In the genomic region with DNA sequence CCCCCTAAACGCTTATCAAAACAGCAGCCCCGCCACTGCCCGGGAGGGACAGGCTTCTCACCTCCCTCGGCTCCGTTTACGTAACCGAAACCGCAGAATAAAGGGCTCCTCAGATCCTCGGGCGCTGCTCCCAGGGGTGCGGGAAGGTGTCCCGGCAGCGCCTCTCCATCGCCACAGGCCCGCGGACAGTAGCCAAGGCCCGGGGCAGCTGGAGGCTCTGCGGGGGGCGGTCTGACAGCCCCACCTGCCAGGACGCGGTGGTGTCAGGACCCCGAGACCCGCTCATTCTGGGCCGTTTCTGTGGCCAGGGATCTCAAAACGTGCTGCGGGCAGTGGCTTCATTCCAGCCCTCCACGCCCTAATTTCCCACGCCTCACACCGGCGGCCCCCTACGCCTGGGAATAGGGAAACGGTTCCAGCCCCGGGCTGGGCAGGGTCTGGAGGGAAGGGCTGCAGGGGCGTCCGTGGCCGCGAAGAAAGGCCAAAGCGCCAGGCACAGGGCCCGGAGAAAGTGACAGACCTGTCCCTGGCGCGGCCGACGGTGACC, we compare ENCODE assay signal across 8 cellular contexts. TPM values are rescaled to one million over a fixed set of nuclear protein-coding genes. Genes with fewer than 3 reads are reported as not detected.
A peak's percentile ranks its signal among the peaks of the same experiment; 100 is the strongest.
DNase-seq lines count a peak whose midpoint lies in the region; ATAC-seq and TF ChIP-seq lines count a peak whose summit lies in the region.
"Not testable (repeated sequence)": the region's sequence is repeated elsewhere in the genome, so short reads cannot be mapped to it uniquely, and the experiment has no call there.

No MANE protein-coding gene starts in this region.

- not testable (repeated sequence) for H3K9me3 ChIP-seq in colonic mucosa; iPS-15b (ENCODE audit: control insufficient read depth, insufficient read depth, low read length); neural progenitor cell (ENCODE audit: low read depth); thoracic aorta

- not testable (repeated sequence) for H3K36me3 Mint-ChIP-seq in neural progenitor cell

- H3K79me2 ChIP-seq in neural progenitor cell (ENCODE audit: low read depth), result not testable (repeated sequence)

- peak overlapping the region; percentile 77 for H3K4me3 Mint-ChIP-seq in neural progenitor cell

- peak overlapping the region; percentile 68 for H3K4me3 ChIP-seq in colonic mucosa
- peak overlapping the region; percentile 35 for H3K4me3 ChIP-seq in iPS-15b (ENCODE audit: low read depth, low read length)
- peak overlapping the region; percentile 91 for H3K4me3 ChIP-seq in neural progenitor cell
- H3K4me3 ChIP-seq in thoracic aorta, result peak overlapping the region; percentile 75

- H3K4me1 ChIP-seq in colonic mucosa; iPS-15b (ENCODE audit: control insufficient read depth, insufficient read depth, low read length); neural progenitor cell; thoracic aorta (ENCODE audit: control insufficient read depth in 1 of 2, low read depth in 2 of 2): not testable (repeated sequence)

- not testable (repeated sequence) for H3K9me3 Mint-ChIP-seq in neural progenitor cell

- not testable (repeated sequence) for TF ChIP-seq CTCF in colonic mucosa (IDR thresholded peaks at IDR 0.05); neural progenitor cell (IDR thresholded peaks at IDR 0.05); thoracic aorta (IDR thresholded peaks at IDR 0.05)

- H3K4me2 ChIP-seq in neural progenitor cell, result peak overlapping the region; percentile 100

- DNase-seq in DMS79 (lab: John Stamatoyannopoulos, UW) (peak; percentile 15), NCI-H226 (peak; percentile 42), colonic mucosa (peak; percentile 36), neural progenitor cell (ENCODE audit: low spot score) (peak; percentile 38)
- DNase-seq in activated CD8-positive, alpha-beta memory T cell treated with anti-CD3 and anti-CD28 coated beads for 24 hours, result peak; percentile 83
- not testable (repeated sequence) for DNase-seq in thoracic aorta (ENCODE audit: low spot score)

- H3K27me3 Mint-ChIP-seq in neural progenitor cell (ENCODE audit: insufficient read depth, low read depth), result not testable (repeated sequence)

- not testable (repeated sequence) for H3K27ac Mint-ChIP-seq in neural progenitor cell

- peak overlapping the region; percentile 98 for H2AFZ ChIP-seq in neural progenitor cell (replicated peaks)

- intact Hi-C loops in colonic mucosa (cut with DNase I), result not testable (repeated sequence)

- peak overlapping the region in 1 of 2 donors; percentile 20 for H3K9ac ChIP-seq in colonic mucosa (ENCODE audit: low read depth in 2 of 2, low read length in 2 of 2)
- H3K9ac ChIP-seq in iPS-15b (ENCODE audit: low read depth, low read length); neural progenitor cell: not testable (repeated sequence)

- not testable (repeated sequence) for H3K36me3 ChIP-seq in colonic mucosa; iPS-15b (ENCODE audit: control insufficient read depth, insufficient read depth, low read length); neural progenitor cell; thoracic aorta

- H3K27me3 ChIP-seq in colonic mucosa; iPS-15b (ENCODE audit: control insufficient read depth, insufficient read depth, low read length); thoracic aorta (replicated peaks; ENCODE audit: insufficient read depth): not testable (repeated sequence)
- peaks cover 34% of the 10 kb centered on the region for H3K27me3 ChIP-seq in neural progenitor cell

- H3K4me1 Mint-ChIP-seq in neural progenitor cell, result not testable (repeated sequence)

- H3F3A ChIP-seq in neural progenitor cell (ENCODE audit: low read depth), result not testable (repeated sequence)

- H4K20me1 ChIP-seq in neural progenitor cell (ENCODE audit: low read depth), result not testable (repeated sequence)

- not testable (repeated sequence) for H3K27ac ChIP-seq in colonic mucosa, neural progenitor cell, thoracic aorta

- peak; percentile 2 for ATAC-seq in HG02840 (IDR thresholded peaks at IDR 0.05; ENCODE audit: low FRiP score, unreplicated experiment)
- ATAC-seq in thoracic aorta (ENCODE audit: insufficient number of reproducible peaks, low FRiP score, low read depth), result not testable (repeated sequence)

RNA-seq across cellular contexts. Expression of gene ZDHHC11B, which starts 0.6 kb away (rescaled TPM):
- total RNA-seq in colonic mucosa (1 to 10 TPM; 1.4 to 2.4 TPM), neural progenitor cell (ENCODE audit: low replicate concordance) (0.25 and 0.60 TPM in 2 replicates), thoracic aorta (1 to 10 TPM; 1.8 to 8.7 TPM)

Comparison
In these comparisons a context has a peak if more than half of its experiments do, and no peak if none do; other contexts are left out.
1. H3K4me3 ChIP-seq: peak in every context shown above with its lines; median percentile 91 in neural progenitor cell; 75 in thoracic aorta; 68 in colonic mucosa; 35 in iPS-15b.